In the genomic region with DNA sequence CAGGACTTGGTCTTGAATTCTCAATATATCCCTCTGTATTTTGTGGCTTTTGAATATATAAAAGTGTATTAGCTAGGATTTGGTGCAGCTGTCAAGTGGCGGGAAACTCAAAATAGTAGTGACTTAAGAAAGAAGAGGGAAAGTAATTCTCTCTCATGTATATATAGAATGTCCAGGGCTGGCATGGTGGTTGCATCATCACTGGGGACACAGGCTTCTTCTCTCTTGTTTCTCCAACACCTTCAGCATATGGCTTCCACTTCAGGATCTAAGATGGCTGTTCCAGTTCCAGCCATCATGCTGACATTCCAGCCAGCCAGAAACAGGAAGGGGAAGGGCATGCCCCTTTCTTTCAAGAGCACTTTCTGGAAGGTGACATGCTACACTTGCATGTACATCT, we compare ENCODE assay signal across 28 cellular contexts. TPM values are rescaled to one million over a fixed set of nuclear protein-coding genes. Genes with fewer than 3 reads are reported as not detected.
DNase-seq lines count a peak whose midpoint lies in the region; ATAC-seq and TF ChIP-seq lines count a peak whose summit lies in the region.
"Had no signal": no experiment of that assay in that cellular context is flagged by ENCODE, and none has a peak within 500 bp of the region (broad histone marks: within the 10 kb centered on the region; RNA-seq: fewer than 3 reads in every experiment).

No MANE protein-coding gene starts in this region.

- H4K8ac ChIP-seq in trophoblast cell (ENCODE audit: low read depth, low read length): no peak overlapping the region

- H3K4me1 Mint-ChIP-seq in chondrocyte (ENCODE audit: low read depth): peaks cover 5% of the 10 kb centered on the region
- H3K4me1 Mint-ChIP-seq: CD14-positive monocyte; CD4-positive, alpha-beta memory T cell; CD4-positive, CD25-positive, alpha-beta regulatory T cell; CD8-positive, alpha-beta memory T cell had no signal

- intact Hi-C loops in HCT116 (cut with micrococcal nuclease): no loop called here

- no peak for TF ChIP-seq POLR2A in HCT116 (IDR thresholded peaks at IDR 0.05; ENCODE audit: borderline replicate concordance, extremely low read depth, insufficient read depth, insufficient read length)

- DNase-seq in HCT116 (ENCODE audit: low read depth, low spot score) (no peak), trophoblast cell (no peak), GM23248 (no peak), anterior cingulate cortex (lab: John Stamatoyannopoulos, UW) (no peak), chondrocyte (ENCODE audit: low spot score) (no peak)
- DNase-seq: 8988T; ACHN; BE2C; C1 segment of cervical spinal cord; CD4-positive, alpha-beta memory T cell; CD4-positive, CD25-positive, alpha-beta regulatory T cell; CD8-positive, alpha-beta memory T cell; COR-L47; DMS 273 treated with DMSO at 0.1 percent for 48 hours; DMS153; DMS53; DMS79; DND-41; EL; GDM1 had no signal

- H3K79me2 ChIP-seq in HCT116 (ENCODE audit: insufficient read depth, low read length): no peaks in the 10 kb centered on the region
- H3K79me2 ChIP-seq in trophoblast cell (ENCODE audit: control insufficient read depth, insufficient read depth, low read length, poor library complexity): no peaks in the 10 kb centered on the region
- H3K79me2 ChIP-seq in GM23248 (ENCODE audit: insufficient read depth): no peaks in the 10 kb centered on the region

- H4K91ac ChIP-seq in trophoblast cell (ENCODE audit: low read depth, low read length): no peak overlapping the region

- H3K14ac ChIP-seq in trophoblast cell (ENCODE audit: low read length): no peak overlapping the region

- no peak overlapping the region for H4K12ac ChIP-seq in trophoblast cell (ENCODE audit: low read depth, low read length)

- CTCF ChIA-PET in HCT116 (lab: Charles Lee): no interaction called here

- H2BK5ac ChIP-seq in trophoblast cell (ENCODE audit: low read depth, low read length, poor library complexity): no peak overlapping the region

- no peaks in the 10 kb centered on the region for H3F3A ChIP-seq in GM23248 (ENCODE audit: insufficient read depth)

- H3K4me1 ChIP-seq in HCT116 (ENCODE audit: control insufficient read depth in 1 of 2, insufficient read depth in 2 of 2, low read length in 2 of 2) (peaks cover 15 to 21% of the 10 kb centered on the region in 2 experiments), trophoblast cell (ENCODE audit: control insufficient read depth in 1 of 2, insufficient read depth in 2 of 2, low read length in 2 of 2) (peaks cover 0 to 2% of the 10 kb centered on the region in 2 experiments), GM23248 (ENCODE audit: insufficient read depth) (no peaks in the 10 kb centered on the region)
- H3K4me1 ChIP-seq: BE2C had no signal

- no peak overlapping the region for H2AFZ ChIP-seq in HCT116 (ENCODE audit: low read depth, low read length, poor library complexity, severe bottlenecking)
- H2AFZ ChIP-seq in trophoblast cell (ENCODE audit: insufficient read depth, low read length, poor library complexity): no peak overlapping the region
- no peak overlapping the region for H2AFZ ChIP-seq in GM23248

- no peak overlapping the region for H2BK12ac ChIP-seq in trophoblast cell (ENCODE audit: low read length)

- POLR2A ChIA-PET in HCT116 (lab: Charles Lee): interaction anchor here (1.1 kb wide), 1 partner anchor 14 kb away, joined by 3 read pairs; no protein-coding TSS in a partner anchor

- H3K23ac ChIP-seq in trophoblast cell (ENCODE audit: low read length): no peak overlapping the region

- TF ChIP-seq RAD21 in HCT116 (IDR thresholded peaks at IDR 0.05; ENCODE audit: low read depth): no peak

- ATAC-seq in HCT116: no peak
- ATAC-seq: GM12878 had no signal

- RAD21 ChIA-PET in HCT116 (lab: Charles Lee; ENCODE audit: low non-redundant PET in 1 of 2, low total read pairs in 2 of 2, uncharacterized antibody in 2 of 2, unreplicated experiment in 2 of 2): no interaction called here

- BruUV-seq in HCT116 (replicated peaks; lab: Mats Ljungman, UMichigan): no TSS peak

- H3K4me3 Mint-ChIP-seq in chondrocyte (ENCODE audit: unreplicated experiment): no peak overlapping the region
- H3K4me3 Mint-ChIP-seq: CD14-positive monocyte; CD4-positive, alpha-beta memory T cell; CD4-positive, CD25-positive, alpha-beta regulatory T cell; CD8-positive, alpha-beta memory T cell had no signal

- TF ChIP-seq CTCF in HCT116 (IDR thresholded peaks at IDR 0.05 in 2 of 3, conservative IDR thresholded peaks at IDR 0.05 in 1 of 3; ENCODE audit: borderline replicate concordance in 1 of 3, insufficient read depth in 1 of 3, low read depth in 2 of 3, low read length in 2 of 3) (no peak), VCaP (conservative IDR thresholded peaks at IDR 0.05) (no peak), chondrocyte (IDR thresholded peaks at IDR 0.05) (no peak)

- in situ Hi-C loops in GM23248 (cut with MboI): no loop called here

- peaks cover 36% of the 10 kb centered on the region for H3K27me3 Mint-ChIP-seq in chondrocyte (ENCODE audit: low read depth)
- H3K27me3 Mint-ChIP-seq: CD4-positive, CD25-positive, alpha-beta regulatory T cell had no signal

- no peak overlapping the region for H3K4ac ChIP-seq in trophoblast cell (ENCODE audit: low read depth, low read length)

- no peaks in the 10 kb centered on the region for H3K36me3 Mint-ChIP-seq in chondrocyte (ENCODE audit: low read depth)
- H3K36me3 Mint-ChIP-seq: CD14-positive monocyte; CD4-positive, alpha-beta memory T cell; CD4-positive, CD25-positive, alpha-beta regulatory T cell; CD8-positive, alpha-beta memory T cell had no signal

- H3K9me3 Mint-ChIP-seq in chondrocyte (ENCODE audit: low read depth): no peaks in the 10 kb centered on the region

- H3K36me3 ChIP-seq in HCT116 (ENCODE audit: control insufficient read depth in 1 of 2, insufficient read depth in 2 of 2, low read length in 2 of 2) (no peaks in the 10 kb centered on the region), trophoblast cell (ENCODE audit: control insufficient read depth in 1 of 2, insufficient read depth in 2 of 2, low read length in 2 of 2) (no peaks in the 10 kb centered on the region), GM23248 (ENCODE audit: low read depth) (no peaks in the 10 kb centered on the region)
- H3K36me3 ChIP-seq: BE2C, BLaER1 had no signal

- H3K4me2 ChIP-seq in HCT116 (ENCODE audit: low read length) (no peak overlapping the region), trophoblast cell (ENCODE audit: low read length) (no peak overlapping the region), GM23248 (ENCODE audit: unreplicated experiment) (no peak overlapping the region)
- H3K4me2 ChIP-seq: BLaER1 had no signal

- no peaks in the 10 kb centered on the region for H3K9me3 ChIP-seq in HCT116 (ENCODE audit: control insufficient read depth in 1 of 2, insufficient read depth in 1 of 2, low read depth in 1 of 2, low read length in 2 of 2)
- peaks cover 2% of the 10 kb centered on the region for H3K9me3 ChIP-seq in trophoblast cell (ENCODE audit: insufficient read depth, low read depth, low read length)
- H3K9me3 ChIP-seq in GM23248 (ENCODE audit: low read depth): no peaks in the 10 kb centered on the region
- H3K9me3 ChIP-seq: BE2C had no signal

- no CpG with 5 or more reads among the region's 1 CpG for WGBS in trophoblast cell (ENCODE audit: extremely low coverage, insufficient coverage, insufficient read length)
- 45 to 57% methylated on average over 1 of the region's 1 CpG for WGBS in GM23248 (ENCODE audit: low coverage in 1 of 2, low lambda C conversion rate in 2 of 2, missing lambda C conversion rate in 2 of 2), 2 experiments

- H3K27me3 ChIP-seq in HCT116 (ENCODE audit: insufficient read depth, low read length) (no peaks in the 10 kb centered on the region), trophoblast cell (ENCODE audit: insufficient read depth, low read length) (no peaks in the 10 kb centered on the region), GM23248 (replicated peaks; ENCODE audit: insufficient read depth) (no peaks in the 10 kb centered on the region)
- H3K27me3 ChIP-seq: BE2C, BLaER1 had no signal

- H3K27ac ChIP-seq in HCT116 (ENCODE audit: low read depth, low read length) (no peak overlapping the region), VCaP (peak overlapping the region; percentile 38; the same call in 1 of the 2 replicates), trophoblast cell (ENCODE audit: low read depth, low read length) (no peak overlapping the region), GM23248 (no peak overlapping the region)
- H3K27ac ChIP-seq: BLaER1 had no signal

- H4K20me1 ChIP-seq in HCT116 (ENCODE audit: insufficient read depth) (no peaks in the 10 kb centered on the region), GM23248 (ENCODE audit: insufficient read depth) (no peaks in the 10 kb centered on the region)
- H4K20me1 ChIP-seq: BLaER1 had no signal

- H3K9me2 ChIP-seq in HCT116 (ENCODE audit: insufficient read depth) (no peaks in the 10 kb centered on the region), GM23248 (ENCODE audit: insufficient read depth) (no peaks in the 10 kb centered on the region)

- no peak overlapping the region for H3K4me3 ChIP-seq in HCT116 (replicated peaks in 1 of 2; ENCODE audit: low read depth in 1 of 2, low read length in 2 of 2)
- H3K4me3 ChIP-seq in trophoblast cell (ENCODE audit: low read depth, low read length): peak overlapping the region; percentile 49
- H3K4me3 ChIP-seq in GM23248: no peak overlapping the region
- H3K4me3 ChIP-seq: BLaER1, GM12878 had no signal

- no peak overlapping the region for H2BK120ac ChIP-seq in trophoblast cell (ENCODE audit: insufficient read depth, low read length, poor library complexity)

- no peak overlapping the region for H3K9ac ChIP-seq in HCT116 (ENCODE audit: low read length)
- H3K9ac ChIP-seq in trophoblast cell (ENCODE audit: low read length): no peak overlapping the region
- no peak overlapping the region for H3K9ac ChIP-seq in GM23248
- H3K9ac ChIP-seq: BLaER1 had no signal

- H3K79me1 ChIP-seq in trophoblast cell (ENCODE audit: low read length): no peaks in the 10 kb centered on the region

- no peak overlapping the region for H3K27ac Mint-ChIP-seq in chondrocyte (ENCODE audit: unreplicated experiment)
- H3K27ac Mint-ChIP-seq: CD14-positive monocyte; CD4-positive, alpha-beta memory T cell; CD8-positive, alpha-beta memory T cell had no signal

- H2AK5ac ChIP-seq in trophoblast cell (ENCODE audit: low read length): no peak overlapping the region

- H3K18ac ChIP-seq in trophoblast cell (ENCODE audit: low read length): no peak overlapping the region

TF ChIP-seq in HCT116, 20 proteins besides CTCF, POLR2A, EP300 and RAD21 (continues in another document):
- TF ChIP-seq, protein P1, sequence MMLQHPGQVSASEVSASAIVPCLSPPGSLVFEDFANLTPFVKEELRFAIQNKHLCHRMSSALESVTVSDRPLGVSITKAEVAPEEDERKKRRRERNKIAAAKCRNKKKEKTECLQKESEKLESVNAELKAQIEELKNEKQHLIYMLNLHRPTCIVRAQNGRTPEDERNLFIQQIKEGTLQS (IDR thresholded peaks at IDR 0.05): peak; percentile 8; the same call in 1 of the 2 replicates
- TF ChIP-seq SIN3A (IDR thresholded peaks at IDR 0.05; ENCODE audit: low read depth): no peak

RNA-seq across cellular contexts. Expression of gene GPR6, which starts 11.8 kb away (rescaled TPM):
- total RNA-seq in HCT116 (2021; ENCODE audit: unreplicated experiment): not detected
- polyA plus RNA-seq in HCT116 (2012): not detected in 2 replicates
- not detected in 2 replicates for polyA plus RNA-seq in trophoblast cell (2013)
- total RNA-seq in GM23248 (2014; rRNA removed; shearing (Covaris generic)): not detected in 2 replicates
- not detected in 2 replicates for polyA plus RNA-seq in GM23248 (2016; fragmentation: Nextera tagmentation; extraction: Ambion mirVana)
- not detected in 3 replicates for total RNA-seq in chondrocyte
- total RNA-seq: A673; CD4-positive, alpha-beta memory T cell; CD4-positive, CD25-positive, alpha-beta regulatory T cell; CD8-positive, alpha-beta memory T cell; Daoy; G401; GM12878 had no signal
- polyA plus RNA-seq: AG04450; CD14-positive monocyte; CD4-positive, alpha-beta memory T cell; CD4-positive, CD25-positive, alpha-beta regulatory T cell; CD8-positive, alpha-beta memory T cell; GM12878 had no signal
